Comparison of ENCODE assay signal across 8 cellular contexts in the genomic region with DNA sequence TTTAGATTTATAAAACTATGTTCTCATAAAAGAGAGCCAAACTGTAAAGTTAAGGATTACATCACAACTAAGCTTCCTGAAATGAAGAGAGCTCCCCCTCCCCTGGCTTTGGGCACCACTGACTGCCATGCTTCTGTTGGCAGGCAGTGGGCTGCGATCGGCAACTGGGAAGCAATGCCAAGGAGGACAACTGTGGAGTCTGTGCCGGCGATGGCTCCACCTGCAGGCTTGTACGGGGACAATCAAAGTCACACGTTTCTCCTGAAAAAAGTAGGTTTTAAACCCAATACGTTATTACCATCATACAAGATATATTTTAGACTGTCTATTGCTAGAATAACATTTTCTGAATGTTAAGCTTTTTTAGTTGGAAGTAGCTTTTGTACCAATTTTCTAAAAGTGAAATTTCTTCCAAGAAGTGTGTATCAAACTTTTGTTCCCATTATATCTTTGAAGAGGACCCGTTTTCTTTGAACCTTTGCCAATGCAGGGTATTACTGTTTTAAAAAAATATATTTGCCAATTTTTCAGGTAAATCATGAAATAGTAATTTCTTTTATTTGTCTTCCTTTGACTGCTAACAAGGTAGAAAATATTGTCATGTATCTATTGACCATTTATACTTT.
A peak's percentile ranks its signal among the peaks of the same experiment; 100 is the strongest.
DNase-seq lines count a peak whose midpoint lies in the region; TF ChIP-seq lines count a peak whose summit lies in the region.

No MANE protein-coding gene starts in this region.

- H3K27me3 Mint-ChIP-seq in activated T-helper 2 cell treated with anti-CD3 and anti-CD28 coated beads, Interferon-gamma antibody, Interleukin-2, Interleukin-4, amounts not matched to agents 10 μg/mL and 5 μg/mL and 100 μg/mL, durations not matched to agents 14 hours and 24 hours and 36 hours (ENCODE audit: low read depth): peaks cover 16% of the 10 kb centered on the region

- H3K27me3 ChIP-seq in A673 (replicated peaks; ENCODE audit: insufficient read depth, low read depth, low read length, poor library complexity) (no peaks in the 10 kb centered on the region), cardiac muscle cell (no peaks in the 10 kb centered on the region)

- H3K9me3 ChIP-seq in A673 (ENCODE audit: low read depth, low read length, poor library complexity, severe bottlenecking) (no peaks in the 10 kb centered on the region), cardiac muscle cell (ENCODE audit: low read depth) (no peaks in the 10 kb centered on the region)

- no peaks in the 10 kb centered on the region for H3K36me3 Mint-ChIP-seq in activated T-helper 2 cell treated with anti-CD3 and anti-CD28 coated beads, Interferon-gamma antibody, Interleukin-2, Interleukin-4, amounts not matched to agents 10 μg/mL and 5 μg/mL and 100 μg/mL, durations not matched to agents 14 hours and 24 hours and 36 hours (ENCODE audit: low read depth)

- H3K4me1 Mint-ChIP-seq in activated T-helper 2 cell treated with anti-CD3 and anti-CD28 coated beads, Interferon-gamma antibody, Interleukin-2, Interleukin-4, amounts not matched to agents 10 μg/mL and 5 μg/mL and 100 μg/mL, durations not matched to agents 14 hours and 24 hours and 36 hours (ENCODE audit: low read depth): no peaks in the 10 kb centered on the region

- H3K27ac ChIP-seq in A673 (ENCODE audit: low read depth, low read length, poor library complexity, severe bottlenecking) (no peak overlapping the region), cardiac muscle cell (no peak overlapping the region)

- no peak overlapping the region for H3K4me3 Mint-ChIP-seq in activated T-helper 2 cell treated with anti-CD3 and anti-CD28 coated beads, Interferon-gamma antibody, Interleukin-2, Interleukin-4, amounts not matched to agents 10 μg/mL and 5 μg/mL and 100 μg/mL, durations not matched to agents 14 hours and 24 hours and 36 hours (ENCODE audit: low read depth)

- CTCF ChIA-PET in A673 (lab: Charles Lee): no interaction called here

- H3K4me3 ChIP-seq in A673 (ENCODE audit: low read depth, low read length, poor library complexity, severe bottlenecking) (no peak overlapping the region), cardiac muscle cell (no peak overlapping the region)

- POLR2A ChIA-PET in A673 (lab: Charles Lee; ENCODE audit: low non-redundant PET): no interaction called here

- peak; percentile 76 for DNase-seq in A673 (ENCODE audit: low spot score)
- DNase-seq in RPMI8226: peak; percentile 11
- DNase-seq in cardiac muscle cell (ENCODE audit: low read depth in 1 of 2, low spot score in 1 of 2): peak; percentile 46 to 65
- DNase-seq in superior temporal gyrus (ENCODE audit: extremely low spot score): peak; percentile 71
- no peak for DNase-seq in activated T-helper 2 cell treated with anti-CD3 and anti-CD28 coated beads, Interferon-gamma antibody, Interleukin-2, Interleukin-4, amounts not matched to agents 10 μg/mL and 5 μg/mL and 100 μg/mL, durations not matched to agents 14 hours and 24 hours and 36 hours (ENCODE audit: low spot score)
- no peak for DNase-seq in dedifferentiated amniotic fluid mesenchymal stem cell (ENCODE audit: extremely low spot score)
- DNase-seq in posterior vena cava (ENCODE audit: low spot score): no peak

- no peaks in the 10 kb centered on the region for H3K9me3 Mint-ChIP-seq in activated T-helper 2 cell treated with anti-CD3 and anti-CD28 coated beads, Interferon-gamma antibody, Interleukin-2, Interleukin-4, amounts not matched to agents 10 μg/mL and 5 μg/mL and 100 μg/mL, durations not matched to agents 14 hours and 24 hours and 36 hours

- H3K4me1 ChIP-seq in A673 (ENCODE audit: insufficient read depth, low read length, poor library complexity, severe bottlenecking) (no peaks in the 10 kb centered on the region), cardiac muscle cell (ENCODE audit: low read depth) (no peaks in the 10 kb centered on the region)

- H3K27ac Mint-ChIP-seq in activated T-helper 2 cell treated with anti-CD3 and anti-CD28 coated beads, Interferon-gamma antibody, Interleukin-2, Interleukin-4, amounts not matched to agents 10 μg/mL and 5 μg/mL and 100 μg/mL, durations not matched to agents 14 hours and 24 hours and 36 hours: no peak overlapping the region

- intact Hi-C loops in A673 (cut with micrococcal nuclease; ENCODE audit: unreplicated experiment): no loop called here
- intact Hi-C loops in activated T-helper 2 cell treated with anti-CD3 and anti-CD28 coated beads, Interferon-gamma antibody, Interleukin-2, Interleukin-4, amounts not matched to agents 10 μg/mL and 5 μg/mL and 100 μg/mL, durations not matched to agents 14 hours and 24 hours and 36 hours (cut with micrococcal nuclease): no loop called here
- intact Hi-C loops in posterior vena cava (cut with DNase I): no loop called here

- H3K36me3 ChIP-seq in A673 (ENCODE audit: insufficient read depth, low read length, poor library complexity, severe bottlenecking) (no peaks in the 10 kb centered on the region), cardiac muscle cell (no peaks in the 10 kb centered on the region)

- BruUV-seq in A673 (replicated peaks; lab: Mats Ljungman, UMichigan): no TSS peak

- TF ChIP-seq CTCF in A673 (conservative IDR thresholded peaks at IDR 0.05; ENCODE audit: low read depth, low read length): peak; percentile 76
- TF ChIP-seq CTCF in GM12873 (IDR thresholded peaks at IDR 0.05; ENCODE audit: insufficient read depth, low read depth, low read length, missing control alignments): peak; percentile 62
- peak; percentile 47 for TF ChIP-seq CTCF in cardiac muscle cell (IDR thresholded peaks at IDR 0.05; ENCODE audit: low read depth, low read length)

Comparison
In these comparisons a context has a peak if more than half of its experiments do, and no peak if none do; other contexts are left out.
1. DNase-seq: peak in A673 (single experiment), RPMI8226 (single experiment), cardiac muscle cell (2 of 2) and superior temporal gyrus (single experiment); none in activated T-helper 2 cell treated with anti-CD3 and anti-CD28 coated beads, Interferon-gamma antibody, Interleukin-2, Interleukin-4, amounts not matched to agents 10 μg/mL and 5 μg/mL and 100 μg/mL, durations not matched to agents 14 hours and 24 hours and 36 hours (single experiment), dedifferentiated amniotic fluid mesenchymal stem cell (single experiment) and posterior vena cava (single experiment).
2. Peak in every context shown above with its lines, with median percentiles within 50 percentile points of each other: CTCF ChIP-seq.